In the genomic region with DNA sequence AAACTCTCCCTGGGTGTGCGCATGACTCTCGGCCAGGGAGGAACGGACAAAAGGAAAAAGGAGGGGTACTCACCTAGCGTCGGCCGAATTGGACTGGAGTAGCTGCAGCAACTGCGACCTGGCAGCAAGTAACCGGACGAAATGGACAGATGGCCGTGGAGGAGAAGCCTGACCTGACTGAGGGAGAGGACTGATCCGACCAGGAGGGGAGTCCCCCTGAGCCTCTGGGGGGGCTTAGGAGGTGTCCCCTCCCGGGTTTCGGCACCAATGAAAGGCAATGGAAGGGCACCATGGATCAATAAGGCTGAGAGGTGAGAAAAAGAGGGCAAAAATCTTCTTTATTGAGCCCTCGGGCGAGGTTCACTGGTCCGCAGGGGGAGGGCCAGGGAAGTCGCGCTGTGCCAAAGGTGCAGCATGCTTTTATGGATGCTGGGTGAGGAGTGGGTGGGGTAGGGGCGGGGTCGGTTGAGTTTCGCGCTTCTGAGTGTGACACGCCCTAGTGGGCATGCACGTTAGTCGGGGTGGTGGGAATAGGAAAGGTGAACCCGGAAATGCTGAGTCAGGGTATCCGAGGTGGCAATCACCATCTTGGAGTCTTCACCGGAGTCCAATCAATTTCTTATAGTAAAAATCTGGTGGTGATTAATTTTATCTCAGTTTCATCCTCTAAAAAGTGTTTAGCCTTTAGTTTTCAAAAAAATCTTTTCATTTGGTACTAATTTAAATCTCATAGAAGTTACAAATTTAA, we compare ENCODE assay signal across 1 cellular context.
TF ChIP-seq lines count a peak whose summit lies in the region.

No MANE protein-coding gene starts in this region.

TF ChIP-seq in K562, 482 proteins besides CTCF, POLR2A, EP300 and RAD21 (continued from another document and continues in another):
- TF ChIP-seq CSDE1 (IDR thresholded peaks at IDR 0.05), result no peak
- TF ChIP-seq CTBP1 (IDR thresholded peaks at IDR 0.05; ENCODE audit: borderline replicate concordance), result peak; percentile 63; the same call in 1 of the 2 replicates
- TF ChIP-seq, protein P1, sequence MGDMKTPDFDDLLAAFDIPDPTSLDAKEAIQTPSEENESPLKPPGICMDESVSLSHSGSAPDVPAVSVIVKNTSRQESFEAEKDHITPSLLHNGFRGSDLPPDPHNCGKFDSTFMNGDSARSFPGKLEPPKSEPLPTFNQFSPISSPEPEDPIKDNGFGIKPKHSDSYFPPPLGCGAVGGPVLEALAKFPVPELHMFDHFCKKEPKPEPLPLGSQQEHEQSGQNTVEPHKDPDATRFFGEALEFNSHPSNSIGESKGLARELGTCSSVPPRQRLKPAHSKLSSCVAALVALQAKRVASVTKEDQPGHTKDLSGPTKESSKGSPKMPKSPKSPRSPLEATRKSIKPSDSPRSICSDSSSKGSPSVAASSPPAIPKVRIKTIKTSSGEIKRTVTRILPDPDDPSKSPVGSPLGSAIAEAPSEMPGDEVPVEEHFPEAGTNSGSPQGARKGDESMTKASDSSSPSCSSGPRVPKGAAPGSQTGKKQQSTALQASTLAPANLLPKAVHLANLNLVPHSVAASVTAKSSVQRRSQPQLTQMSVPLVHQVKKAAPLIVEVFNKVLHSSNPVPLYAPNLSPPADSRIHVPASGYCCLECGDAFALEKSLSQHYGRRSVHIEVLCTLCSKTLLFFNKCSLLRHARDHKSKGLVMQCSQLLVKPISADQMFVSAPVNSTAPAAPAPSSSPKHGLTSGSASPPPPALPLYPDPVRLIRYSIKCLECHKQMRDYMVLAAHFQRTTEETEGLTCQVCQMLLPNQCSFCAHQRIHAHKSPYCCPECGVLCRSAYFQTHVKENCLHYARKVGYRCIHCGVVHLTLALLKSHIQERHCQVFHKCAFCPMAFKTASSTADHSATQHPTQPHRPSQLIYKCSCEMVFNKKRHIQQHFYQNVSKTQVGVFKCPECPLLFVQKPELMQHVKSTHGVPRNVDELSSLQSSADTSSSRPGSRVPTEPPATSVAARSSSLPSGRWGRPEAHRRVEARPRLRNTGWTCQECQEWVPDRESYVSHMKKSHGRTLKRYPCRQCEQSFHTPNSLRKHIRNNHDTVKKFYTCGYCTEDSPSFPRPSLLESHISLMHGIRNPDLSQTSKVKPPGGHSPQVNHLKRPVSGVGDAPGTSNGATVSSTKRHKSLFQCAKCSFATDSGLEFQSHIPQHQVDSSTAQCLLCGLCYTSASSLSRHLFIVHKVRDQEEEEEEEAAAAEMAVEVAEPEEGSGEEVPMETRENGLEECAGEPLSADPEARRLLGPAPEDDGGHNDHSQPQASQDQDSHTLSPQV (IDR thresholded peaks at IDR 0.05), result peak; percentile 93
- TF ChIP-seq, protein P2, sequence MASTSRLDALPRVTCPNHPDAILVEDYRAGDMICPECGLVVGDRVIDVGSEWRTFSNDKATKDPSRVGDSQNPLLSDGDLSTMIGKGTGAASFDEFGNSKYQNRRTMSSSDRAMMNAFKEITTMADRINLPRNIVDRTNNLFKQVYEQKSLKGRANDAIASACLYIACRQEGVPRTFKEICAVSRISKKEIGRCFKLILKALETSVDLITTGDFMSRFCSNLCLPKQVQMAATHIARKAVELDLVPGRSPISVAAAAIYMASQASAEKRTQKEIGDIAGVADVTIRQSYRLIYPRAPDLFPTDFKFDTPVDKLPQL (IDR thresholded peaks at IDR 0.05; ENCODE audit: extremely low read depth, insufficient read length), result peak; percentile 74
- peak in 1 of 2 experiments; percentile 41; a peak in 1 of 4 replicates for TF ChIP-seq NONO (IDR thresholded peaks at IDR 0.05; ENCODE audit: low read depth in 2 of 2, low read length in 1 of 2)
- TF ChIP-seq FOXJ3 (CRISPR knock-in tag; IDR thresholded peaks at IDR 0.05), result no peak
- TF ChIP-seq FOXA1 (IDR thresholded peaks at IDR 0.05; ENCODE audit: borderline replicate concordance), result no peak
- peak; percentile 4 to 58; a peak in 3 of 4 replicates for TF ChIP-seq NRF1 (conservative IDR thresholded peaks at IDR 0.05 in 1 of 2, IDR thresholded peaks at IDR 0.05 in 1 of 2)
- TF ChIP-seq SUPT5H (IDR thresholded peaks at IDR 0.05), result peak; percentile 99
- TF ChIP-seq, protein P3, sequence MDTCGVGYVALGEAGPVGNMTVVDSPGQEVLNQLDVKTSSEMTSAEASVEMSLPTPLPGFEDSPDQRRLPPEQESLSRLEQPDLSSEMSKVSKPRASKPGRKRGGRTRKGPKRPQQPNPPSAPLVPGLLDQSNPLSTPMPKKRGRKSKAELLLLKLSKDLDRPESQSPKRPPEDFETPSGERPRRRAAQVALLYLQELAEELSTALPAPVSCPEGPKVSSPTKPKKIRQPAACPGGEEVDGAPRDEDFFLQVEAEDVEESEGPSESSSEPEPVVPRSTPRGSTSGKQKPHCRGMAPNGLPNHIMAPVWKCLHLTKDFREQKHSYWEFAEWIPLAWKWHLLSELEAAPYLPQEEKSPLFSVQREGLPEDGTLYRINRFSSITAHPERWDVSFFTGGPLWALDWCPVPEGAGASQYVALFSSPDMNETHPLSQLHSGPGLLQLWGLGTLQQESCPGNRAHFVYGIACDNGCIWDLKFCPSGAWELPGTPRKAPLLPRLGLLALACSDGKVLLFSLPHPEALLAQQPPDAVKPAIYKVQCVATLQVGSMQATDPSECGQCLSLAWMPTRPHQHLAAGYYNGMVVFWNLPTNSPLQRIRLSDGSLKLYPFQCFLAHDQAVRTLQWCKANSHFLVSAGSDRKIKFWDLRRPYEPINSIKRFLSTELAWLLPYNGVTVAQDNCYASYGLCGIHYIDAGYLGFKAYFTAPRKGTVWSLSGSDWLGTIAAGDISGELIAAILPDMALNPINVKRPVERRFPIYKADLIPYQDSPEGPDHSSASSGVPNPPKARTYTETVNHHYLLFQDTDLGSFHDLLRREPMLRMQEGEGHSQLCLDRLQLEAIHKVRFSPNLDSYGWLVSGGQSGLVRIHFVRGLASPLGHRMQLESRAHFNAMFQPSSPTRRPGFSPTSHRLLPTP (IDR thresholded peaks at IDR 0.05; ENCODE audit: borderline replicate concordance, extremely low read depth, insufficient read length), result no peak
- peak; percentile 12 for TF ChIP-seq RBBP5 (IDR thresholded peaks at IDR 0.05; ENCODE audit: borderline replicate concordance, insufficient read depth, low read length, poor library complexity, severe bottlenecking)
- no peak for TF ChIP-seq CREBBP (IDR thresholded peaks at IDR 0.05; ENCODE audit: low read depth, low read length)
- TF ChIP-seq, protein P4, sequence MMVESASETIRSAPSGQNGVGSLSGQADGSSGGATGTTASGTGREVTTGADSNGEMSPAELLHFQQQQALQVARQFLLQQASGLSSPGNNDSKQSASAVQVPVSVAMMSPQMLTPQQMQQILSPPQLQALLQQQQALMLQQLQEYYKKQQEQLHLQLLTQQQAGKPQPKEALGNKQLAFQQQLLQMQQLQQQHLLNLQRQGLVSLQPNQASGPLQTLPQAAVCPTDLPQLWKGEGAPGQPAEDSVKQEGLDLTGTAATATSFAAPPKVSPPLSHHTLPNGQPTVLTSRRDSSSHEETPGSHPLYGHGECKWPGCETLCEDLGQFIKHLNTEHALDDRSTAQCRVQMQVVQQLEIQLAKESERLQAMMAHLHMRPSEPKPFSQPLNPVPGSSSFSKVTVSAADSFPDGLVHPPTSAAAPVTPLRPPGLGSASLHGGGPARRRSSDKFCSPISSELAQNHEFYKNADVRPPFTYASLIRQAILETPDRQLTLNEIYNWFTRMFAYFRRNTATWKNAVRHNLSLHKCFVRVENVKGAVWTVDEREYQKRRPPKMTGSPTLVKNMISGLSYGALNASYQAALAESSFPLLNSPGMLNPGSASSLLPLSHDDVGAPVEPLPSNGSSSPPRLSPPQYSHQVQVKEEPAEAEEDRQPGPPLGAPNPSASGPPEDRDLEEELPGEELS (CRISPR knock-in tag; IDR thresholded peaks at IDR 0.05; ENCODE audit: borderline replicate concordance), result no peak
- TF ChIP-seq ETV6 (IDR thresholded peaks at IDR 0.05; ENCODE audit: borderline replicate concordance in 1 of 2, low read depth in 2 of 2, low read length in 1 of 2), result peak in 1 of 2 experiments; percentile 14; a peak in 1 of 4 replicates
- no peak for TF ChIP-seq ETV6 (CRISPR knock-in tag; IDR thresholded peaks at IDR 0.05; ENCODE audit: borderline replicate concordance)
- TF ChIP-seq SMARCB1 (IDR thresholded peaks at IDR 0.05; ENCODE audit: insufficient read length, low read depth), result no peak
- TF ChIP-seq ZNF583 (CRISPR knock-in tag; IDR thresholded peaks at IDR 0.05), result peak; percentile 53; the same call in 1 of the 2 replicates
- peak; percentile 93 for TF ChIP-seq RBFOX2 (IDR thresholded peaks at IDR 0.05; ENCODE audit: low read depth, low read length)
- TF ChIP-seq, protein P5, sequence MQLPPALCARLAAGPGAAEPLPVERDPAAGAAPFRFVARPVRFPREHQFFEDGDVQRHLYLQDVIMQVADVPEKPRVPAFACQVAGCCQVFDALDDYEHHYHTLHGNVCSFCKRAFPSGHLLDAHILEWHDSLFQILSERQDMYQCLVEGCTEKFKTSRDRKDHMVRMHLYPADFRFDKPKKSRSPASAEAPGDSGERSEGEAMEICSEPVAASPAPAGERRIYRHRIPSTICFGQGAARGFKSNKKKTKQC (CRISPR knock-in tag; IDR thresholded peaks at IDR 0.05), result peak; percentile 77; the same call in 1 of the 2 replicates
- TF ChIP-seq ERF (CRISPR knock-in tag; IDR thresholded peaks at IDR 0.05), result peak; percentile 85; the same call in 1 of the 2 replicates
- TF ChIP-seq, protein P6, sequence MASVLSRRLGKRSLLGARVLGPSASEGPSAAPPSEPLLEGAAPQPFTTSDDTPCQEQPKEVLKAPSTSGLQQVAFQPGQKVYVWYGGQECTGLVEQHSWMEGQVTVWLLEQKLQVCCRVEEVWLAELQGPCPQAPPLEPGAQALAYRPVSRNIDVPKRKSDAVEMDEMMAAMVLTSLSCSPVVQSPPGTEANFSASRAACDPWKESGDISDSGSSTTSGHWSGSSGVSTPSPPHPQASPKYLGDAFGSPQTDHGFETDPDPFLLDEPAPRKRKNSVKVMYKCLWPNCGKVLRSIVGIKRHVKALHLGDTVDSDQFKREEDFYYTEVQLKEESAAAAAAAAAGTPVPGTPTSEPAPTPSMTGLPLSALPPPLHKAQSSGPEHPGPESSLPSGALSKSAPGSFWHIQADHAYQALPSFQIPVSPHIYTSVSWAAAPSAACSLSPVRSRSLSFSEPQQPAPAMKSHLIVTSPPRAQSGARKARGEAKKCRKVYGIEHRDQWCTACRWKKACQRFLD (CRISPR knock-in tag; IDR thresholded peaks at IDR 0.05), result peak; percentile 42; the same call in 1 of the 2 replicates
- no peak for TF ChIP-seq BDP1 (IDR thresholded peaks at IDR 0.05; ENCODE audit: insufficient read depth, insufficient read length)
- TF ChIP-seq RBM22 (IDR thresholded peaks at IDR 0.05; ENCODE audit: low read depth, low read length, poor library complexity, severe bottlenecking), result peak; percentile 28
- TF ChIP-seq CBX1 (IDR thresholded peaks at IDR 0.05; ENCODE audit: low read depth), result peak; percentile 99
- no peak for TF ChIP-seq ZNF324 (CRISPR knock-in tag; IDR thresholded peaks at IDR 0.05)
- TF ChIP-seq, protein P7, sequence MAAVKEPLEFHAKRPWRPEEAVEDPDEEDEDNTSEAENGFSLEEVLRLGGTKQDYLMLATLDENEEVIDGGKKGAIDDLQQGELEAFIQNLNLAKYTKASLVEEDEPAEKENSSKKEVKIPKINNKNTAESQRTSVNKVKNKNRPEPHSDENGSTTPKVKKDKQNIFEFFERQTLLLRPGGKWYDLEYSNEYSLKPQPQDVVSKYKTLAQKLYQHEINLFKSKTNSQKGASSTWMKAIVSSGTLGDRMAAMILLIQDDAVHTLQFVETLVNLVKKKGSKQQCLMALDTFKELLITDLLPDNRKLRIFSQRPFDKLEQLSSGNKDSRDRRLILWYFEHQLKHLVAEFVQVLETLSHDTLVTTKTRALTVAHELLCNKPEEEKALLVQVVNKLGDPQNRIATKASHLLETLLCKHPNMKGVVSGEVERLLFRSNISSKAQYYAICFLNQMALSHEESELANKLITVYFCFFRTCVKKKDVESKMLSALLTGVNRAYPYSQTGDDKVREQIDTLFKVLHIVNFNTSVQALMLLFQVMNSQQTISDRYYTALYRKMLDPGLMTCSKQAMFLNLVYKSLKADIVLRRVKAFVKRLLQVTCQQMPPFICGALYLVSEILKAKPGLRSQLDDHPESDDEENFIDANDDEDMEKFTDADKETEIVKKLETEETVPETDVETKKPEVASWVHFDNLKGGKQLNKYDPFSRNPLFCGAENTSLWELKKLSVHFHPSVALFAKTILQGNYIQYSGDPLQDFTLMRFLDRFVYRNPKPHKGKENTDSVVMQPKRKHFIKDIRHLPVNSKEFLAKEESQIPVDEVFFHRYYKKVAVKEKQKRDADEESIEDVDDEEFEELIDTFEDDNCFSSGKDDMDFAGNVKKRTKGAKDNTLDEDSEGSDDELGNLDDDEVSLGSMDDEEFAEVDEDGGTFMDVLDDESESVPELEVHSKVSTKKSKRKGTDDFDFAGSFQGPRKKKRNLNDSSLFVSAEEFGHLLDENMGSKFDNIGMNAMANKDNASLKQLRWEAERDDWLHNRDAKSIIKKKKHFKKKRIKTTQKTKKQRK (IDR thresholded peaks at IDR 0.05; ENCODE audit: borderline replicate concordance, low read depth, low read length), result no peak
- TF ChIP-seq, protein P8, sequence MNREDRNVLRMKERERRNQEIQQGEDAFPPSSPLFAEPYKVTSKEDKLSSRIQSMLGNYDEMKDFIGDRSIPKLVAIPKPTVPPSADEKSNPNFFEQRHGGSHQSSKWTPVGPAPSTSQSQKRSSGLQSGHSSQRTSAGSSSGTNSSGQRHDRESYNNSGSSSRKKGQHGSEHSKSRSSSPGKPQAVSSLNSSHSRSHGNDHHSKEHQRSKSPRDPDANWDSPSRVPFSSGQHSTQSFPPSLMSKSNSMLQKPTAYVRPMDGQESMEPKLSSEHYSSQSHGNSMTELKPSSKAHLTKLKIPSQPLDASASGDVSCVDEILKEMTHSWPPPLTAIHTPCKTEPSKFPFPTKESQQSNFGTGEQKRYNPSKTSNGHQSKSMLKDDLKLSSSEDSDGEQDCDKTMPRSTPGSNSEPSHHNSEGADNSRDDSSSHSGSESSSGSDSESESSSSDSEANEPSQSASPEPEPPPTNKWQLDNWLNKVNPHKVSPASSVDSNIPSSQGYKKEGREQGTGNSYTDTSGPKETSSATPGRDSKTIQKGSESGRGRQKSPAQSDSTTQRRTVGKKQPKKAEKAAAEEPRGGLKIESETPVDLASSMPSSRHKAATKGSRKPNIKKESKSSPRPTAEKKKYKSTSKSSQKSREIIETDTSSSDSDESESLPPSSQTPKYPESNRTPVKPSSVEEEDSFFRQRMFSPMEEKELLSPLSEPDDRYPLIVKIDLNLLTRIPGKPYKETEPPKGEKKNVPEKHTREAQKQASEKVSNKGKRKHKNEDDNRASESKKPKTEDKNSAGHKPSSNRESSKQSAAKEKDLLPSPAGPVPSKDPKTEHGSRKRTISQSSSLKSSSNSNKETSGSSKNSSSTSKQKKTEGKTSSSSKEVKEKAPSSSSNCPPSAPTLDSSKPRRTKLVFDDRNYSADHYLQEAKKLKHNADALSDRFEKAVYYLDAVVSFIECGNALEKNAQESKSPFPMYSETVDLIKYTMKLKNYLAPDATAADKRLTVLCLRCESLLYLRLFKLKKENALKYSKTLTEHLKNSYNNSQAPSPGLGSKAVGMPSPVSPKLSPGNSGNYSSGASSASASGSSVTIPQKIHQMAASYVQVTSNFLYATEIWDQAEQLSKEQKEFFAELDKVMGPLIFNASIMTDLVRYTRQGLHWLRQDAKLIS (CRISPR knock-in tag; IDR thresholded peaks at IDR 0.05), result peak; percentile 96
- TF ChIP-seq FOXJ2 (tag; IDR thresholded peaks at IDR 0.05), result 0 out of 2 replicates have a peak, but pooled peaks have one; percentile 9
- TF ChIP-seq TEAD4 (IDR thresholded peaks at IDR 0.05; ENCODE audit: low read length), result peak; percentile 31
- TF ChIP-seq TEAD4 (CRISPR knock-in tag; IDR thresholded peaks at IDR 0.05; ENCODE audit: borderline replicate concordance), result no peak
- TF ChIP-seq ZNF408 (CRISPR knock-in tag; IDR thresholded peaks at IDR 0.05; ENCODE audit: low read depth), result no peak
- TF ChIP-seq SMAD1 (IDR thresholded peaks at IDR 0.05; ENCODE audit: low read depth, low read length, partially characterized antibody), result peak; percentile 96
- no peak for TF ChIP-seq SREBF2 (CRISPR knock-in tag; IDR thresholded peaks at IDR 0.05)
- TF ChIP-seq HCFC1 (IDR thresholded peaks at IDR 0.05; ENCODE audit: low read depth, low read length), result peak; percentile 3; the same call in 1 of the 2 replicates
